In the genomic region with DNA sequence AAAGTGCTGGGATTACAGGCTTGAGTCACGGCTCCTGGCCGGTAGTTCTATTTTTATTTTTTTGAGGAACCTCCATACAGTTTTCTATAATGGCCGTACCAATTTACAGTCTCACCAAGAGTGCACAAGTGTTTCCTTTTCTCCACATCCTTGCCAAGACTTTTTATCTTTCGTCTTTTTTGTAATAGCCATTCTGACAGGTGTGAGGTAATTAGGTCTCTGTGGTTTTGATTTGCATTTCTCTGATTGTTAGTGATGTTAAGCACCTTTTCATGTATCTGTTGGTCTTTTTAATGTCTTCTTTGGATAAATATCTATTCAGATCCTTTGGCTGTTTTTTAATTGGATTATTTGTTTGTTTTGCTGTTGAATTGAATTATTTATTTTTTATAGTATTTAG, we compare ENCODE assay signal across 27 cellular contexts.
"Had no signal": no experiment of that assay in that cellular context is flagged by ENCODE, and none has a peak within 500 bp of the region (broad histone marks: within the 10 kb centered on the region; RNA-seq: fewer than 3 reads in every experiment).

No MANE protein-coding gene starts in this region.

- DNase-seq: activated CD4-positive, alpha-beta T cell treated with anti-CD3 and anti-CD28 coated beads for 4 hours; activated CD4-positive, alpha-beta T cell treated with anti-CD3 and anti-CD28 coated beads, Interleukin-2, amount 50 U/mL, for 4 hours; activated effector memory CD4-positive, alpha-beta T cell treated with Interleukin-2 at 50 U/mL for 16 hours; activated naive CD4-positive, alpha-beta T cell treated with Interleukin-2 at 50 U/mL for 16 hours; activated T-cell treated with anti-CD3 and anti-CD28 coated beads for 4 hours; aorta; body of pancreas; colonic mucosa; effector CD8-positive, alpha-beta T cell; glutamatergic neuron; islet precursor cell; left ventricle myocardium inferior; mesendoderm; natural killer cell; right cardiac atrium; stimulated activated CD4-positive, alpha-beta T cell treated with anti-CD3 and anti-CD28 coated beads, Interleukin-15, amount 100 ng/mL, for 24 hours; stimulated activated CD4-positive, alpha-beta T cell treated with anti-CD3 and anti-CD28 coated beads, Interleukin-2, amount 100 ng/mL, for 24 hours; stimulated activated naive B cell treated with anti-CD40 and anti-IgM and Interleukin-4, amounts not matched to agents 10 μg/mL and 1 μg/mL and 100 μg/mL, for 72 hours; stomach; thyroid gland; upper lobe of left lung had no signal

- H3K9me3 ChIP-seq: body of pancreas, colonic mucosa, left ventricle myocardium inferior, stomach, thyroid gland, upper lobe of left lung, vagina had no signal

- H3K27ac ChIP-seq: body of pancreas, colonic mucosa, epithelial cell of prostate, left ventricle myocardium inferior, thyroid gland, upper lobe of left lung, vagina, VCaP had no signal

- ATAC-seq: body of pancreas; natural killer cell; right cardiac atrium; stimulated activated naive B cell treated with anti-CD40 and anti-IgM and Interleukin-4, amounts not matched to agents 10 μg/mL and 1 μg/mL and 100 μg/mL, for 72 hours had no signal

- H3K4me1 ChIP-seq: body of pancreas, colonic mucosa, thyroid gland, upper lobe of left lung, vagina had no signal

- H3K27me3 ChIP-seq: body of pancreas, colonic mucosa, stomach, thyroid gland, upper lobe of left lung, vagina had no signal

- H3K36me3 ChIP-seq: colonic mucosa, thyroid gland, vagina had no signal

- H3K4me3 ChIP-seq: body of pancreas, colonic mucosa, left ventricle myocardium inferior, lung, stomach, thyroid gland, upper lobe of left lung, vagina had no signal

- FAIRE-seq: endometrium, frontal cortex had no signal
